Comparison of ENCODE assay signal across 21 cellular contexts in the genomic region with DNA sequence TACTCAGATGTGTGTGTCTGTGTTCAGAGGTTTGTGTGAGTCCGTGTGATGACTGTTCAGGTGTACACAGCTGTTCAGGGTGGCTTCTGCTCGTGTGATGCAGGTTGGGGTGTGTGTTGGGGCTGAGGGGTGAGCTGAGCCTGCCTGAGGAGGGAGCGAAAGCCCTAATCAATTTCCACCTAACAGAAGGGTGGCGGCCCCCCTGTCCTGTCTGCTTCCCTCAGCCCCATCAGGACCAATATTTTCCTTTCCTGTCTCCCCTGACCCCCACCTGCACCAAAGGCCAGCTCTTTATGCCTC. TPM values are rescaled to one million over a fixed set of nuclear protein-coding genes. Genes with fewer than 3 reads are reported as not detected.
DNase-seq lines count a peak whose midpoint lies in the region; ATAC-seq, FAIRE-seq and TF ChIP-seq lines count a peak whose summit lies in the region.
"Had no signal": no experiment of that assay in that cellular context is flagged by ENCODE, and none has a peak within 500 bp of the region (broad histone marks: within the 10 kb centered on the region; RNA-seq: fewer than 3 reads in every experiment).

No MANE protein-coding gene starts in this region.

- peaks cover 10% of the 10 kb centered on the region for H3K4me1 Mint-ChIP-seq in activated naive CD8-positive, alpha-beta T cell treated with anti-CD3 and anti-CD28 coated beads, Interleukin-2, amount 50 U/mL, for 24 hours
- H3K4me1 Mint-ChIP-seq in nephron: no peaks in the 10 kb centered on the region

- no peaks in the 10 kb centered on the region for H3K36me3 Mint-ChIP-seq in activated naive CD8-positive, alpha-beta T cell treated with anti-CD3 and anti-CD28 coated beads, Interleukin-2, amount 50 U/mL, for 24 hours (ENCODE audit: low read depth)
- no peaks in the 10 kb centered on the region for H3K36me3 Mint-ChIP-seq in nephron (ENCODE audit: low read depth)
- H3K36me3 Mint-ChIP-seq in activated naive CD4-positive, alpha-beta T cell treated with anti-CD3 and anti-CD28 coated beads, Interleukin-2, amount 50 U/mL, for 72 hours: no peaks in the 10 kb centered on the region
- H3K36me3 Mint-ChIP-seq: activated CD8-positive, alpha-beta memory T cell treated with anti-CD3 and anti-CD28 coated beads, Interleukin-2, amount 10 ng/mL, durations not matched to agents 7 days and 5 days had no signal

- no peak overlapping the region for H3K27ac Mint-ChIP-seq in activated naive CD8-positive, alpha-beta T cell treated with anti-CD3 and anti-CD28 coated beads, Interleukin-2, amount 50 U/mL, for 24 hours
- H3K27ac Mint-ChIP-seq in nephron: no peak overlapping the region
- H3K27ac Mint-ChIP-seq in activated naive CD4-positive, alpha-beta T cell treated with anti-CD3 and anti-CD28 coated beads, Interleukin-2, amount 50 U/mL, for 72 hours: no peak overlapping the region
- H3K27ac Mint-ChIP-seq: activated CD8-positive, alpha-beta memory T cell treated with anti-CD3 and anti-CD28 coated beads, Interleukin-2, amount 10 ng/mL, durations not matched to agents 7 days and 5 days; activated T-helper 2 cell treated with anti-CD3 and anti-CD28 coated beads, Interferon-gamma antibody, Interleukin-2, Interleukin-4, amounts not matched to agents 10 μg/mL and 5 μg/mL and 100 μg/mL, durations not matched to agents 14 hours and 24 hours and 36 hours; CD14-positive monocyte; immature natural killer cell had no signal

- H3K27me3 Mint-ChIP-seq in activated naive CD8-positive, alpha-beta T cell treated with anti-CD3 and anti-CD28 coated beads, Interleukin-2, amount 50 U/mL, for 24 hours: peaks cover 75% of the 10 kb centered on the region
- H3K27me3 Mint-ChIP-seq in nephron (ENCODE audit: low read depth): peaks cover 88% of the 10 kb centered on the region

- peak; percentile 50 for FAIRE-seq in GM12892 (lab: Jason Lieb, UNC)
- FAIRE-seq: K562 had no signal

- DNase-seq in NCI-H1092 treated with DMSO at 0.1 percent for 48 hours (lab: John Stamatoyannopoulos, UW) (peak; percentile 32), NCI-H1092 (lab: John Stamatoyannopoulos, UW) (no peak), GM12892 (ENCODE audit: insufficient read length) (no peak), DMS 273 (lab: John Stamatoyannopoulos, UW; ENCODE audit: unreplicated experiment) (no peak)
- no peak for DNase-seq in activated naive CD8-positive, alpha-beta T cell treated with anti-CD3 and anti-CD28 coated beads, Interleukin-2, amount 50 U/mL, for 24 hours
- DNase-seq in activated naive CD4-positive, alpha-beta T cell treated with anti-CD3 and anti-CD28 coated beads, Interleukin-2, amount 50 U/mL, for 72 hours (ENCODE audit: low spot score in 2 of 2): no peak
- DNase-seq: 8988T; activated CD8-positive, alpha-beta memory T cell treated with anti-CD3 and anti-CD28 coated beads, Interleukin-2, amount 10 ng/mL, durations not matched to agents 7 days and 5 days; effector memory CD4-positive, alpha-beta T cell; heart right ventricle; immature natural killer cell; NCI-H2107; NCI-H526 treated with DMSO at 0.1 percent for 48 hours; T-helper 9 cell had no signal

- no peaks in the 10 kb centered on the region for H3K9me3 Mint-ChIP-seq in activated naive CD8-positive, alpha-beta T cell treated with anti-CD3 and anti-CD28 coated beads, Interleukin-2, amount 50 U/mL, for 24 hours
- H3K9me3 Mint-ChIP-seq in nephron: no peaks in the 10 kb centered on the region
- no peaks in the 10 kb centered on the region for H3K9me3 Mint-ChIP-seq in activated naive CD4-positive, alpha-beta T cell treated with anti-CD3 and anti-CD28 coated beads, Interleukin-2, amount 50 U/mL, for 72 hours
- H3K9me3 Mint-ChIP-seq: activated T-helper 2 cell treated with anti-CD3 and anti-CD28 coated beads, Interferon-gamma antibody, Interleukin-2, Interleukin-4, amounts not matched to agents 10 μg/mL and 5 μg/mL and 100 μg/mL, durations not matched to agents 14 hours and 24 hours and 36 hours; immature natural killer cell had no signal

- no peak for TF ChIP-seq CTCF in nephron (IDR thresholded peaks at IDR 0.05; ENCODE audit: unreplicated experiment in 3 of 3)

- no peak for ATAC-seq in activated naive CD8-positive, alpha-beta T cell treated with anti-CD3 and anti-CD28 coated beads, Interleukin-2, amount 50 U/mL, for 24 hours
- no peak for ATAC-seq in activated naive CD4-positive, alpha-beta T cell treated with anti-CD3 and anti-CD28 coated beads, Interleukin-2, amount 50 U/mL, for 72 hours
- no peak for ATAC-seq in HG02884 (IDR thresholded peaks at IDR 0.05; ENCODE audit: unreplicated experiment)

- no peak for TF ChIP-seq POLR2A in GM12892 (IDR thresholded peaks at IDR 0.05; ENCODE audit: low read depth, low read length)

- peak overlapping the region; percentile 1 for H3K4me3 Mint-ChIP-seq in activated naive CD8-positive, alpha-beta T cell treated with anti-CD3 and anti-CD28 coated beads, Interleukin-2, amount 50 U/mL, for 24 hours
- H3K4me3 Mint-ChIP-seq in nephron: peak overlapping the region; percentile 2 to 31 (median 22)
- H3K4me3 Mint-ChIP-seq: activated CD8-positive, alpha-beta memory T cell treated with anti-CD3 and anti-CD28 coated beads, Interleukin-2, amount 10 ng/mL, durations not matched to agents 7 days and 5 days had no signal

RNA-seq across cellular contexts. Expression of a gene that starts 30.2 kb away (rescaled TPM):
- polyA plus RNA-seq in GM12892 (2012; ENCODE audit: missing spikeins): 6.3 TPM
- not detected for total RNA-seq in activated naive CD4-positive, alpha-beta T cell treated with anti-CD3 and anti-CD28 coated beads, Interleukin-2, amount 50 U/mL, for 72 hours
- total RNA-seq: activated CD8-positive, alpha-beta memory T cell treated with anti-CD3 and anti-CD28 coated beads, Interleukin-2, amount 10 ng/mL, durations not matched to agents 7 days and 5 days; activated T-helper 2 cell treated with anti-CD3 and anti-CD28 coated beads, Interferon-gamma antibody, Interleukin-2, Interleukin-4, amounts not matched to agents 10 μg/mL and 5 μg/mL and 100 μg/mL, durations not matched to agents 14 hours and 24 hours and 36 hours; fibroblast of lung; SK-MEL-5 had no signal
- polyA plus RNA-seq: CD14-positive monocyte, fibroblast of lung, immature natural killer cell, K562 had no signal
